Comparison of ENCODE assay signal across 1 cellular context in the genomic region with DNA sequence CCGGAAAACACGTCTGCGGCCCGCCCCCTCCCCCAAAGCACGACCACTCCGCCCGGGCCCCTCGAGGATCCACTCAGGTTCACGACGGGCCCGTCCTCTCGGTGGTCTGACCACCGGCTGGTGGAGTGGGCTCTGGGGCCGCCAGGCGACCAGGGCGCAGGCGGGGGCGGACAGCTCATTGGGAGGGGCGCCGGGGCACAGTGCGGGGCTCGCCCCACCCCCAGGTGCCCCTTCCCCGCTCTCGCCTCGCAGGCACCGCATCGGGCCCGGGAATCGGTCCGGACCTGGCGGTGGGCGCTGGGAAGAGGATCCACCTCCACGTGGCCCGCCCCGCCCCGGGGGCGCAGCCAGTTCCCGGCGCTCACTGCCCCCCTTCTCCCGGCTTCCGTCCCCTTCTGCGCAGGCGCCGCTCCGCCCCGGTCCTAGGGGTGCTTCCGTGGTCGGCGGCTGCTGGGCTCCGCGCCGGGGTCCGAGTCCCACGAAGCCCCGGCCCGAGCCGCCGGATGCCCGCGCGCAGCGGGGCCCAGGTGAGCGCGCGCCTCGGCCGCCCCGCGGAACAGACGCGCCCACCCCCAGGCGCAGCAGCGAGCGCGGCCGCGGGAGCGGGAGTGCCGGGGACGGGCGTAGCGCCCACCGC.
TF ChIP-seq lines count a peak whose summit lies in the region.

A gene with protein sequence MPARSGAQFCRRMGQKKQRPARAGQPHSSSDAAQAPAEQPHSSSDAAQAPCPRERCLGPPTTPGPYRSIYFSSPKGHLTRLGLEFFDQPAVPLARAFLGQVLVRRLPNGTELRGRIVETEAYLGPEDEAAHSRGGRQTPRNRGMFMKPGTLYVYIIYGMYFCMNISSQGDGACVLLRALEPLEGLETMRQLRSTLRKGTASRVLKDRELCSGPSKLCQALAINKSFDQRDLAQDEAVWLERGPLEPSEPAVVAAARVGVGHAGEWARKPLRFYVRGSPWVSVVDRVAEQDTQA (plus strand): TSS at position 419 of the 637 bp plus-strand sequence. CDS start 85 bp downstream, at position 504.

TF ChIP-seq in HepG2, 621 proteins besides CTCF, POLR2A, EP300 and RAD21 (continued from another document and continues in another):
- TF ChIP-seq, protein P1, sequence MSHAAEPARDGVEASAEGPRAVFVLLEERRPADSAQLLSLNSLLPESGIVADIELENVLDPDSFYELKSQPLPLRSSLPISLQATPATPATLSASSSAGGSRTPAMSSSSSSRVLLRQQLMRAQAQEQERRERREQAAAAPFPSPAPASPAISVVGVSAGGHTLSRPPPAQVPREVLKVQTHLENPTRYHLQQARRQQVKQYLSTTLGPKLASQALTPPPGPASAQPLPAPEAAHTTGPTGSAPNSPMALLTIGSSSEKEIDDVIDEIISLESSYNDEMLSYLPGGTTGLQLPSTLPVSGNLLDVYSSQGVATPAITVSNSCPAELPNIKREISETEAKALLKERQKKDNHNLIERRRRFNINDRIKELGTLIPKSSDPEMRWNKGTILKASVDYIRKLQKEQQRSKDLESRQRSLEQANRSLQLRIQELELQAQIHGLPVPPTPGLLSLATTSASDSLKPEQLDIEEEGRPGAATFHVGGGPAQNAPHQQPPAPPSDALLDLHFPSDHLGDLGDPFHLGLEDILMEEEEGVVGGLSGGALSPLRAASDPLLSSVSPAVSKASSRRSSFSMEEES (CRISPR knock-in tag; IDR thresholded peaks at IDR 0.05) = no peak
- TF ChIP-seq, protein P2, sequence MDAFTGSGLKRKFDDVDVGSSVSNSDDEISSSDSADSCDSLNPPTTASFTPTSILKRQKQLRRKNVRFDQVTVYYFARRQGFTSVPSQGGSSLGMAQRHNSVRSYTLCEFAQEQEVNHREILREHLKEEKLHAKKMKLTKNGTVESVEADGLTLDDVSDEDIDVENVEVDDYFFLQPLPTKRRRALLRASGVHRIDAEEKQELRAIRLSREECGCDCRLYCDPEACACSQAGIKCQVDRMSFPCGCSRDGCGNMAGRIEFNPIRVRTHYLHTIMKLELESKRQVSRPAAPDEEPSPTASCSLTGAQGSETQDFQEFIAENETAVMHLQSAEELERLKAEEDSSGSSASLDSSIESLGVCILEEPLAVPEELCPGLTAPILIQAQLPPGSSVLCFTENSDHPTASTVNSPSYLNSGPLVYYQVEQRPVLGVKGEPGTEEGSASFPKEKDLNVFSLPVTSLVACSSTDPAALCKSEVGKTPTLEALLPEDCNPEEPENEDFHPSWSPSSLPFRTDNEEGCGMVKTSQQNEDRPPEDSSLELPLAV (CRISPR knock-in tag; conservative IDR thresholded peaks at IDR 0.05; ENCODE audit: low read depth) = no peak
- TF ChIP-seq ERF (CRISPR knock-in tag; IDR thresholded peaks at IDR 0.05) (peak; percentile 44; the same call in 1 of the 2 replicates), ZNF549 (CRISPR knock-in tag; IDR thresholded peaks at IDR 0.05) (no peak), ZNF124 (CRISPR knock-in tag; IDR thresholded peaks at IDR 0.05) (no peak), MXD4 (CRISPR knock-in tag; IDR thresholded peaks at IDR 0.05) (no peak; the same call in none of the 2 replicates), SMARCC2 (IDR thresholded peaks at IDR 0.05) (no peak), MAF1 (CRISPR knock-in tag; IDR thresholded peaks at IDR 0.05; ENCODE audit: borderline replicate concordance) (no peak), ZNF460 (CRISPR knock-in tag; IDR thresholded peaks at IDR 0.05; ENCODE audit: borderline replicate concordance) (no peak), ZIK1 (CRISPR knock-in tag; IDR thresholded peaks at IDR 0.05; ENCODE audit: borderline replicate concordance, low read depth) (0 out of 2 replicates have a peak, but pooled peaks have one; percentile 65), ZSCAN29 (CRISPR knock-in tag; conservative IDR thresholded peaks at IDR 0.05) (no peak), ATF1 (CRISPR knock-in tag; IDR thresholded peaks at IDR 0.05) (no peak), ZNF792 (CRISPR knock-in tag; IDR thresholded peaks at IDR 0.05) (no peak), ZFYVE20 (CRISPR knock-in tag; IDR thresholded peaks at IDR 0.05; ENCODE audit: borderline replicate concordance, low read depth) (no peak), ZNF674 (CRISPR knock-in tag; IDR thresholded peaks at IDR 0.05; ENCODE audit: low read depth) (no peak), ZNF761 (CRISPR knock-in tag; conservative IDR thresholded peaks at IDR 0.05) (no peak), ZNF670 (CRISPR knock-in tag; IDR thresholded peaks at IDR 0.05; ENCODE audit: borderline replicate concordance) (no peak), CHCHD3 (CRISPR knock-in tag; IDR thresholded peaks at IDR 0.05) (no peak), THAP11 (CRISPR knock-in tag; IDR thresholded peaks at IDR 0.05) (peak; percentile 63; the same call in 1 of the 2 replicates), MBD4 (IDR thresholded peaks at IDR 0.05; ENCODE audit: borderline replicate concordance, low read length) (no peak), REXO4 (CRISPR knock-in tag; IDR thresholded peaks at IDR 0.05; ENCODE audit: borderline replicate concordance) (no peak)
- TF ChIP-seq, protein P3, sequence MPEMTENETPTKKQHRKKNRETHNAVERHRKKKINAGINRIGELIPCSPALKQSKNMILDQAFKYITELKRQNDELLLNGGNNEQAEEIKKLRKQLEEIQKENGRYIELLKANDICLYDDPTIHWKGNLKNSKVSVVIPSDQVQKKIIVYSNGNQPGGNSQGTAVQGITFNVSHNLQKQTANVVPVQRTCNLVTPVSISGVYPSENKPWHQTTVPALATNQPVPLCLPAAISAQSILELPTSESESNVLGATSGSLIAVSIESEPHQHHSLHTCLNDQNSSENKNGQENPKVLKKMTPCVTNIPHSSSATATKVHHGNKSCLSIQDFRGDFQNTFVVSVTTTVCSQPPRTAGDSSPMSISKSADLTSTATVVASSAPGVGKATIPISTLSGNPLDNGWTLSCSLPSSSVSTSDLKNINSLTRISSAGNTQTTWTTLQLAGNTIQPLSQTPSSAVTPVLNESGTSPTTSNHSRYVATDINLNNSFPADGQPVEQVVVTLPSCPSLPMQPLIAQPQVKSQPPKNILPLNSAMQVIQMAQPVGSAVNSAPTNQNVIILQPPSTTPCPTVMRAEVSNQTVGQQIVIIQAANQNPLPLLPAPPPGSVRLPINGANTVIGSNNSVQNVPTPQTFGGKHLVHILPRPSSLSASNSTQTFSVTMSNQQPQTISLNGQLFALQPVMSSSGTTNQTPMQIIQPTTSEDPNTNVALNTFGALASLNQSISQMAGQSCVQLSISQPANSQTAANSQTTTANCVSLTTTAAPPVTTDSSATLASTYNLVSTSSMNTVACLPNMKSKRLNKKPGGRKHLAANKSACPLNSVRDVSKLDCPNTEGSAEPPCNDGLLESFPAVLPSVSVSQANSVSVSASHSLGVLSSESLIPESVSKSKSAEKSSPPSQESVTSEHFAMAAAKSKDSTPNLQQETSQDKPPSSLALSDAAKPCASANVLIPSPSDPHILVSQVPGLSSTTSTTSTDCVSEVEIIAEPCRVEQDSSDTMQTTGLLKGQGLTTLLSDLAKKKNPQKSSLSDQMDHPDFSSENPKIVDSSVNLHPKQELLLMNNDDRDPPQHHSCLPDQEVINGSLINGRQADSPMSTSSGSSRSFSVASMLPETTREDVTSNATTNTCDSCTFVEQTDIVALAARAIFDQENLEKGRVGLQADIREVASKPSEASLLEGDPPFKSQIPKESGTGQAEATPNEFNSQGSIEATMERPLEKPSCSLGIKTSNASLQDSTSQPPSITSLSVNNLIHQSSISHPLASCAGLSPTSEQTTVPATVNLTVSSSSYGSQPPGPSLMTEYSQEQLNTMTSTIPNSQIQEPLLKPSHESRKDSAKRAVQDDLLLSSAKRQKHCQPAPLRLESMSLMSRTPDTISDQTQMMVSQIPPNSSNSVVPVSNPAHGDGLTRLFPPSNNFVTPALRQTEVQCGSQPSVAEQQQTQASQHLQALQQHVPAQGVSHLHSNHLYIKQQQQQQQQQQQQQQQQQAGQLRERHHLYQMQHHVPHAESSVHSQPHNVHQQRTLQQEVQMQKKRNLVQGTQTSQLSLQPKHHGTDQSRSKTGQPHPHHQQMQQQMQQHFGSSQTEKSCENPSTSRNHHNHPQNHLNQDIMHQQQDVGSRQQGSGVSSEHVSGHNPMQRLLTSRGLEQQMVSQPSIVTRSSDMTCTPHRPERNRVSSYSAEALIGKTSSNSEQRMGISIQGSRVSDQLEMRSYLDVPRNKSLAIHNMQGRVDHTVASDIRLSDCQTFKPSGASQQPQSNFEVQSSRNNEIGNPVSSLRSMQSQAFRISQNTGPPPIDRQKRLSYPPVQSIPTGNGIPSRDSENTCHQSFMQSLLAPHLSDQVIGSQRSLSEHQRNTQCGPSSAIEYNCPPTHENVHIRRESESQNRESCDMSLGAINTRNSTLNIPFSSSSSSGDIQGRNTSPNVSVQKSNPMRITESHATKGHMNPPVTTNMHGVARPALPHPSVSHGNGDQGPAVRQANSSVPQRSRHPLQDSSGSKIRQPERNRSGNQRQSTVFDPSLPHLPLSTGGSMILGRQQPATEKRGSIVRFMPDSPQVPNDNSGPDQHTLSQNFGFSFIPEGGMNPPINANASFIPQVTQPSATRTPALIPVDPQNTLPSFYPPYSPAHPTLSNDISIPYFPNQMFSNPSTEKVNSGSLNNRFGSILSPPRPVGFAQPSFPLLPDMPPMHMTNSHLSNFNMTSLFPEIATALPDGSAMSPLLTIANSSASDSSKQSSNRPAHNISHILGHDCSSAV (CRISPR knock-in tag; IDR thresholded peaks at IDR 0.05; ENCODE audit: borderline replicate concordance) = no peak
- TF ChIP-seq, protein P4, sequence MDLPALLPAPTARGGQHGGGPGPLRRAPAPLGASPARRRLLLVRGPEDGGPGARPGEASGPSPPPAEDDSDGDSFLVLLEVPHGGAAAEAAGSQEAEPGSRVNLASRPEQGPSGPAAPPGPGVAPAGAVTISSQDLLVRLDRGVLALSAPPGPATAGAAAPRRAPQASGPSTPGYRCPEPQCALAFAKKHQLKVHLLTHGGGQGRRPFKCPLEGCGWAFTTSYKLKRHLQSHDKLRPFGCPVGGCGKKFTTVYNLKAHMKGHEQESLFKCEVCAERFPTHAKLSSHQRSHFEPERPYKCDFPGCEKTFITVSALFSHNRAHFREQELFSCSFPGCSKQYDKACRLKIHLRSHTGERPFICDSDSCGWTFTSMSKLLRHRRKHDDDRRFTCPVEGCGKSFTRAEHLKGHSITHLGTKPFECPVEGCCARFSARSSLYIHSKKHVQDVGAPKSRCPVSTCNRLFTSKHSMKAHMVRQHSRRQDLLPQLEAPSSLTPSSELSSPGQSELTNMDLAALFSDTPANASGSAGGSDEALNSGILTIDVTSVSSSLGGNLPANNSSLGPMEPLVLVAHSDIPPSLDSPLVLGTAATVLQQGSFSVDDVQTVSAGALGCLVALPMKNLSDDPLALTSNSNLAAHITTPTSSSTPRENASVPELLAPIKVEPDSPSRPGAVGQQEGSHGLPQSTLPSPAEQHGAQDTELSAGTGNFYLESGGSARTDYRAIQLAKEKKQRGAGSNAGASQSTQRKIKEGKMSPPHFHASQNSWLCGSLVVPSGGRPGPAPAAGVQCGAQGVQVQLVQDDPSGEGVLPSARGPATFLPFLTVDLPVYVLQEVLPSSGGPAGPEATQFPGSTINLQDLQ (CRISPR knock-in tag; IDR thresholded peaks at IDR 0.05) = peak; percentile 28; the same call in 1 of the 2 replicates
- TF ChIP-seq, protein P5, sequence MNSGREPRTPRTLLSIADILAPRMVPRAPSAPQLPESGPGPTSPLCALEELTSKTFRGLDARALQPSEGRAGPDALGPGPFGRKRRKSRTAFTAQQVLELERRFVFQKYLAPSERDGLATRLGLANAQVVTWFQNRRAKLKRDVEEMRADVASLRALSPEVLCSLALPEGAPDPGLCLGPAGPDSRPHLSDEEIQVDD (CRISPR knock-in tag; IDR thresholded peaks at IDR 0.05; ENCODE audit: borderline replicate concordance) = no peak
- TF ChIP-seq, protein P6, sequence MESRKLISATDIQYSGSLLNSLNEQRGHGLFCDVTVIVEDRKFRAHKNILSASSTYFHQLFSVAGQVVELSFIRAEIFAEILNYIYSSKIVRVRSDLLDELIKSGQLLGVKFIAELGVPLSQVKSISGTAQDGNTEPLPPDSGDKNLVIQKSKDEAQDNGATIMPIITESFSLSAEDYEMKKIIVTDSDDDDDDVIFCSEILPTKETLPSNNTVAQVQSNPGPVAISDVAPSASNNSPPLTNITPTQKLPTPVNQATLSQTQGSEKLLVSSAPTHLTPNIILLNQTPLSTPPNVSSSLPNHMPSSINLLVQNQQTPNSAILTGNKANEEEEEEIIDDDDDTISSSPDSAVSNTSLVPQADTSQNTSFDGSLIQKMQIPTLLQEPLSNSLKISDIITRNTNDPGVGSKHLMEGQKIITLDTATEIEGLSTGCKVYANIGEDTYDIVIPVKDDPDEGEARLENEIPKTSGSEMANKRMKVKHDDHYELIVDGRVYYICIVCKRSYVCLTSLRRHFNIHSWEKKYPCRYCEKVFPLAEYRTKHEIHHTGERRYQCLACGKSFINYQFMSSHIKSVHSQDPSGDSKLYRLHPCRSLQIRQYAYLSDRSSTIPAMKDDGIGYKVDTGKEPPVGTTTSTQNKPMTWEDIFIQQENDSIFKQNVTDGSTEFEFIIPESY (CRISPR knock-in tag; IDR thresholded peaks at IDR 0.05) = no peak
- TF ChIP-seq, protein P7, sequence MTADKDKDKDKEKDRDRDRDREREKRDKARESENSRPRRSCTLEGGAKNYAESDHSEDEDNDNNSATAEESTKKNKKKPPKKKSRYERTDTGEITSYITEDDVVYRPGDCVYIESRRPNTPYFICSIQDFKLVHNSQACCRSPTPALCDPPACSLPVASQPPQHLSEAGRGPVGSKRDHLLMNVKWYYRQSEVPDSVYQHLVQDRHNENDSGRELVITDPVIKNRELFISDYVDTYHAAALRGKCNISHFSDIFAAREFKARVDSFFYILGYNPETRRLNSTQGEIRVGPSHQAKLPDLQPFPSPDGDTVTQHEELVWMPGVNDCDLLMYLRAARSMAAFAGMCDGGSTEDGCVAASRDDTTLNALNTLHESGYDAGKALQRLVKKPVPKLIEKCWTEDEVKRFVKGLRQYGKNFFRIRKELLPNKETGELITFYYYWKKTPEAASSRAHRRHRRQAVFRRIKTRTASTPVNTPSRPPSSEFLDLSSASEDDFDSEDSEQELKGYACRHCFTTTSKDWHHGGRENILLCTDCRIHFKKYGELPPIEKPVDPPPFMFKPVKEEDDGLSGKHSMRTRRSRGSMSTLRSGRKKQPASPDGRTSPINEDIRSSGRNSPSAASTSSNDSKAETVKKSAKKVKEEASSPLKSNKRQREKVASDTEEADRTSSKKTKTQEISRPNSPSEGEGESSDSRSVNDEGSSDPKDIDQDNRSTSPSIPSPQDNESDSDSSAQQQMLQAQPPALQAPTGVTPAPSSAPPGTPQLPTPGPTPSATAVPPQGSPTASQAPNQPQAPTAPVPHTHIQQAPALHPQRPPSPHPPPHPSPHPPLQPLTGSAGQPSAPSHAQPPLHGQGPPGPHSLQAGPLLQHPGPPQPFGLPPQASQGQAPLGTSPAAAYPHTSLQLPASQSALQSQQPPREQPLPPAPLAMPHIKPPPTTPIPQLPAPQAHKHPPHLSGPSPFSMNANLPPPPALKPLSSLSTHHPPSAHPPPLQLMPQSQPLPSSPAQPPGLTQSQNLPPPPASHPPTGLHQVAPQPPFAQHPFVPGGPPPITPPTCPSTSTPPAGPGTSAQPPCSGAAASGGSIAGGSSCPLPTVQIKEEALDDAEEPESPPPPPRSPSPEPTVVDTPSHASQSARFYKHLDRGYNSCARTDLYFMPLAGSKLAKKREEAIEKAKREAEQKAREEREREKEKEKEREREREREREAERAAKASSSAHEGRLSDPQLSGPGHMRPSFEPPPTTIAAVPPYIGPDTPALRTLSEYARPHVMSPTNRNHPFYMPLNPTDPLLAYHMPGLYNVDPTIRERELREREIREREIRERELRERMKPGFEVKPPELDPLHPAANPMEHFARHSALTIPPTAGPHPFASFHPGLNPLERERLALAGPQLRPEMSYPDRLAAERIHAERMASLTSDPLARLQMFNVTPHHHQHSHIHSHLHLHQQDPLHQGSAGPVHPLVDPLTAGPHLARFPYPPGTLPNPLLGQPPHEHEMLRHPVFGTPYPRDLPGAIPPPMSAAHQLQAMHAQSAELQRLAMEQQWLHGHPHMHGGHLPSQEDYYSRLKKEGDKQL (CRISPR knock-in tag; IDR thresholded peaks at IDR 0.05; ENCODE audit: low read depth) = no peak
